Comparison of ENCODE assay signal across 14 cellular contexts in genomic region chr7:17846935-17847334, GRCh38.
"Had no signal": no experiment of that assay in that cellular context is flagged by ENCODE, and none has a peak within 500 bp of the region (broad histone marks: within the 10 kb centered on the region; RNA-seq: fewer than 3 reads in every experiment).

No MANE protein-coding gene starts in this region.

- H3K4me1 ChIP-seq: adrenal gland, sigmoid colon had no signal

- H3K27me3 ChIP-seq: adrenal gland, dorsolateral prefrontal cortex, sigmoid colon, spleen had no signal

- H3K4me3 ChIP-seq: adrenal gland, dorsolateral prefrontal cortex, lung, sigmoid colon, spleen had no signal

- DNase-seq: activated CD4-positive, alpha-beta memory T cell treated with anti-CD3 and anti-CD28 coated beads, Interleukin-2, amount 10 ng/mL, durations not matched to agents 7 days and 5 days; activated naive CD4-positive, alpha-beta T cell treated with anti-CD3 and anti-CD28 coated beads, Interleukin-2, amount 50 U/mL, for 16 hours; activated T-cell treated with anti-CD3 and anti-CD28 coated beads, Interleukin-2, amount 50 U/mL, for 24 hours; adrenal gland; dorsolateral prefrontal cortex; islet precursor cell; sigmoid colon; spleen; stimulated activated naive CD8-positive, alpha-beta T cell treated with anti-CD3 and anti-CD28 coated beads, Interleukin-15, amount 100 ng/mL, for 72 hours; T-helper 9 cell; WERI-Rb-1 had no signal

- ATAC-seq: esophagus mucosa; stimulated activated naive CD8-positive, alpha-beta T cell treated with anti-CD3 and anti-CD28 coated beads, Interleukin-15, amount 100 ng/mL, for 72 hours had no signal

- H3K36me3 ChIP-seq: adrenal gland, WERI-Rb-1 had no signal

- H3K27ac ChIP-seq: adrenal gland, dorsolateral prefrontal cortex, parathyroid adenoma, sigmoid colon, spleen, WERI-Rb-1 had no signal

- H3K9me3 ChIP-seq: adrenal gland, sigmoid colon had no signal
